ENCODE assay signal across 9 cellular contexts in genomic region chr17:79026345-79027273, GRCh38. TPM values are rescaled to one million over a fixed set of nuclear protein-coding genes. Genes with fewer than 3 reads are reported as not detected.
DNase-seq lines count a peak whose midpoint lies in the region; ATAC-seq and TF ChIP-seq lines count a peak whose summit lies in the region.
"Had no signal": no experiment of that assay in that cellular context is flagged by ENCODE, and none has a peak within 500 bp of the region (broad histone marks: within the 10 kb centered on the region; RNA-seq: fewer than 3 reads in every experiment).

No MANE protein-coding gene starts in this region.

- intact Hi-C loops in mammary epithelial cell (cut with micrococcal nuclease): loop anchor here (1.0 kb wide), 1 partner anchor 12 kb away; no protein-coding TSS in a partner anchor

- H2AFZ ChIP-seq in mammary epithelial cell (ENCODE audit: low read depth, low read length): peak overlapping the region; percentile 84

- peak overlapping the region; percentile 77 for H3K4me2 ChIP-seq in mammary epithelial cell (ENCODE audit: insufficient read depth, low read depth, low read length)

- DNase-seq in HPDE6-E6E7 (ENCODE audit: extremely low spot score) (peak; percentile 46), mammary epithelial cell (peak; percentile 76), DMS79 (lab: John Stamatoyannopoulos, UW) (no peak)

- peak overlapping the region in 1 of 3 experiments; percentile 17 for H3K4me3 ChIP-seq in mammary epithelial cell (replicated peaks in 1 of 3; ENCODE audit: insufficient read depth in 1 of 3, low read depth in 2 of 3, low read length in 3 of 3)
- peak overlapping the region in 1 of 3 donors; percentile 5 for H3K4me3 ChIP-seq in liver (ENCODE audit: low read depth in 1 of 3, low read length in 3 of 3)

- TSS peak; percentile 66 for BruUV-seq in mammary epithelial cell (replicated peaks; lab: Mats Ljungman, UMichigan)

- no peaks in the 10 kb centered on the region for H4K20me1 ChIP-seq in mammary epithelial cell (ENCODE audit: insufficient read depth, low read length)

- 7% methylated on average over 6 of the region's 16 CpGs for WGBS in mammary epithelial cell (ENCODE audit: low coverage, missing lambda C conversion rate)
- 53% methylated on average over 16 of the region's 16 CpGs for WGBS in liver

- ATAC-seq in HG02870 (IDR thresholded peaks at IDR 0.05; ENCODE audit: unreplicated experiment): no peak
- no peak for ATAC-seq in HG02571 (IDR thresholded peaks at IDR 0.05; ENCODE audit: unreplicated experiment)
- no peak for ATAC-seq in HG03457 (IDR thresholded peaks at IDR 0.05; ENCODE audit: unreplicated experiment)

- H3K4me1 ChIP-seq in mammary epithelial cell (ENCODE audit: insufficient read depth, low read length) (peaks cover 46% of the 10 kb centered on the region), liver (ENCODE audit: control insufficient read depth in 4 of 4, insufficient read depth in 4 of 4, low read length in 3 of 4) (peaks cover 0 to 6% (median 2%) of the 10 kb centered on the region in 4 donors)

- H3K9ac ChIP-seq in mammary epithelial cell (ENCODE audit: insufficient read depth, low read length) (peak overlapping the region; percentile 4), liver (ENCODE audit: low read depth in 1 of 2, low read length in 2 of 2) (no peak overlapping the region)

- no peaks in the 10 kb centered on the region for H3K79me2 ChIP-seq in mammary epithelial cell (ENCODE audit: insufficient read depth, low read length)

- no peak for TF ChIP-seq RAD21 in liver (IDR thresholded peaks at IDR 0.05)

- in situ Hi-C loops in mammary epithelial cell (cut with MboI; ENCODE audit: low sequenced_read_pairs in 2 of 2): no loop called here

- H3K9me3 ChIP-seq in mammary epithelial cell (replicated peaks; ENCODE audit: insufficient read depth, low read length): no peaks in the 10 kb centered on the region
- no peaks in the 10 kb centered on the region for H3K9me3 ChIP-seq in liver (ENCODE audit: control insufficient read depth in 4 of 4, low read length in 3 of 4)

- H3K27ac ChIP-seq in 22Rv1 (peak overlapping the region; percentile 63), mammary epithelial cell (ENCODE audit: insufficient read depth, low read depth, low read length) (peak overlapping the region; percentile 66), liver (ENCODE audit: low read depth in 1 of 2, low read length in 2 of 2) (peak overlapping the region; percentile 61 to 70)

- CTCF ChIA-PET in mammary epithelial cell (lab: Charles Lee; ENCODE audit: low non-redundant PET): interaction anchor here (0.9 kb wide), 1 partner anchor 12 kb away, joined by 39 read pairs; no protein-coding TSS in a partner anchor

- dilution Hi-C loops in mammary epithelial cell (cut with HindIII; ENCODE audit: low sequenced_read_pairs): loop anchor here (5.0 kb wide), 1 partner anchor 366 kb away; no protein-coding TSS in a partner anchor

- H3K27me3 ChIP-seq in mammary epithelial cell (ENCODE audit: insufficient read depth, low read length) (no peaks in the 10 kb centered on the region), liver (ENCODE audit: control insufficient read depth in 4 of 4, insufficient read depth in 4 of 4, low read length in 3 of 4) (peaks cover 0 to 5% (median 0%) of the 10 kb centered on the region in 4 donors)

- TF ChIP-seq CTCF in 22Rv1 (IDR thresholded peaks at IDR 0.05): no peak
- no peak for TF ChIP-seq CTCF in mammary epithelial cell (conservative IDR thresholded peaks at IDR 0.05 in 1 of 2, IDR thresholded peaks at IDR 0.05 in 1 of 2; ENCODE audit: extremely low read depth in 1 of 2, insufficient read depth in 1 of 2, low read depth in 1 of 2, low read length in 2 of 2)
- no peak for TF ChIP-seq CTCF in liver (IDR thresholded peaks at IDR 0.05; ENCODE audit: low read depth, low read length, missing input control)

- no peaks in the 10 kb centered on the region for H3K36me3 ChIP-seq in mammary epithelial cell (ENCODE audit: insufficient read depth, low read length)
- H3K36me3 ChIP-seq in liver (ENCODE audit: control insufficient read depth in 4 of 4, insufficient read depth in 3 of 4, low read depth in 1 of 4, low read length in 3 of 4): no peaks in the 10 kb centered on the region

TF ChIP-seq in liver, 16 proteins besides CTCF, POLR2A, EP300 and RAD21:
- TF ChIP-seq FOXA2 (IDR thresholded peaks at IDR 0.05): no peak
- TF ChIP-seq NR2F2 (IDR thresholded peaks at IDR 0.05): peak; percentile 42
- TF ChIP-seq YY1 (IDR thresholded peaks at IDR 0.05): no peak
- TF ChIP-seq RXRA (IDR thresholded peaks at IDR 0.05): peak in 1 of 2 donors; percentile 12
- TF ChIP-seq ZBTB33 (IDR thresholded peaks at IDR 0.05): no peak
- no peak for TF ChIP-seq TAF1 (conservative IDR thresholded peaks at IDR 0.05)
- peak; percentile 44 for TF ChIP-seq SP1 (IDR thresholded peaks at IDR 0.05)
- TF ChIP-seq, protein P1, sequence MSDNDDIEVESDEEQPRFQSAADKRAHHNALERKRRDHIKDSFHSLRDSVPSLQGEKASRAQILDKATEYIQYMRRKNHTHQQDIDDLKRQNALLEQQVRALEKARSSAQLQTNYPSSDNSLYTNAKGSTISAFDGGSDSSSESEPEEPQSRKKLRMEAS (IDR thresholded peaks at IDR 0.05): peak; percentile 15
- TF ChIP-seq, protein P2, sequence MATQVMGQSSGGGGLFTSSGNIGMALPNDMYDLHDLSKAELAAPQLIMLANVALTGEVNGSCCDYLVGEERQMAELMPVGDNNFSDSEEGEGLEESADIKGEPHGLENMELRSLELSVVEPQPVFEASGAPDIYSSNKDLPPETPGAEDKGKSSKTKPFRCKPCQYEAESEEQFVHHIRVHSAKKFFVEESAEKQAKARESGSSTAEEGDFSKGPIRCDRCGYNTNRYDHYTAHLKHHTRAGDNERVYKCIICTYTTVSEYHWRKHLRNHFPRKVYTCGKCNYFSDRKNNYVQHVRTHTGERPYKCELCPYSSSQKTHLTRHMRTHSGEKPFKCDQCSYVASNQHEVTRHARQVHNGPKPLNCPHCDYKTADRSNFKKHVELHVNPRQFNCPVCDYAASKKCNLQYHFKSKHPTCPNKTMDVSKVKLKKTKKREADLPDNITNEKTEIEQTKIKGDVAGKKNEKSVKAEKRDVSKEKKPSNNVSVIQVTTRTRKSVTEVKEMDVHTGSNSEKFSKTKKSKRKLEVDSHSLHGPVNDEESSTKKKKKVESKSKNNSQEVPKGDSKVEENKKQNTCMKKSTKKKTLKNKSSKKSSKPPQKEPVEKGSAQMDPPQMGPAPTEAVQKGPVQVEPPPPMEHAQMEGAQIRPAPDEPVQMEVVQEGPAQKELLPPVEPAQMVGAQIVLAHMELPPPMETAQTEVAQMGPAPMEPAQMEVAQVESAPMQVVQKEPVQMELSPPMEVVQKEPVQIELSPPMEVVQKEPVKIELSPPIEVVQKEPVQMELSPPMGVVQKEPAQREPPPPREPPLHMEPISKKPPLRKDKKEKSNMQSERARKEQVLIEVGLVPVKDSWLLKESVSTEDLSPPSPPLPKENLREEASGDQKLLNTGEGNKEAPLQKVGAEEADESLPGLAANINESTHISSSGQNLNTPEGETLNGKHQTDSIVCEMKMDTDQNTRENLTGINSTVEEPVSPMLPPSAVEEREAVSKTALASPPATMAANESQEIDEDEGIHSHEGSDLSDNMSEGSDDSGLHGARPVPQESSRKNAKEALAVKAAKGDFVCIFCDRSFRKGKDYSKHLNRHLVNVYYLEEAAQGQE (IDR thresholded peaks at IDR 0.05): no peak
- TF ChIP-seq, protein P3, sequence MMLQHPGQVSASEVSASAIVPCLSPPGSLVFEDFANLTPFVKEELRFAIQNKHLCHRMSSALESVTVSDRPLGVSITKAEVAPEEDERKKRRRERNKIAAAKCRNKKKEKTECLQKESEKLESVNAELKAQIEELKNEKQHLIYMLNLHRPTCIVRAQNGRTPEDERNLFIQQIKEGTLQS (IDR thresholded peaks at IDR 0.05): peak; percentile 32
- peak in 1 of 2 donors; percentile 8 for TF ChIP-seq HNF4A (conservative IDR thresholded peaks at IDR 0.05)
- TF ChIP-seq JUND (IDR thresholded peaks at IDR 0.05): peak; percentile 85 to 87
- no peak for TF ChIP-seq EGR1 (IDR thresholded peaks at IDR 0.05; ENCODE audit: low read depth in 2 of 2)
- TF ChIP-seq FOXA1 (IDR thresholded peaks at IDR 0.05): no peak
- TF ChIP-seq GABPA (IDR thresholded peaks at IDR 0.05 in 1 of 2, conservative IDR thresholded peaks at IDR 0.05 in 1 of 2): no peak
- TF ChIP-seq HNF4G (IDR thresholded peaks at IDR 0.05): no peak

RNA-seq across cellular contexts. Expression of gene C1QTNF1, which starts 2.6 kb away (rescaled TPM):
- total RNA-seq in mammary epithelial cell (10 to 100 TPM; 13.2 to 22.0 TPM), liver (10 to 100 TPM in 1 of 2 donors, under 1 TPM in 1; 0.56 to 54.6 TPM)
- polyA plus RNA-seq in mammary epithelial cell (10.4 TPM), liver (10 to 100 TPM in 1 of 2 donors, 1 to 10 TPM in 1; 8.3 to 23.9 TPM)
- 10.4 TPM for polyA minus RNA-seq in mammary epithelial cell
- total RNA-seq: T-helper 2 cell treated with Interferon-gamma antibody and Interleukin-4, amounts not matched to agents 100 ng/mL and 5 ng/mL, for 36 hours had no signal

RNA-seq across cellular contexts. Expression of gene CANT1, which starts 17.0 kb away (rescaled TPM):
- total RNA-seq in mammary epithelial cell (10 to 100 TPM; 54.5 to 86.5 TPM), liver (10 to 100 TPM; 14.0 to 18.9 TPM)
- polyA plus RNA-seq in mammary epithelial cell (61.6 TPM), liver (10 to 100 TPM in 1 of 2 donors, 1 to 10 TPM in 1; 6.2 to 20.0 TPM)
- 59.7 TPM for polyA minus RNA-seq in mammary epithelial cell

RNA-seq across cellular contexts. Expression of gene LGALS3BP, which starts 46.9 kb away (rescaled TPM):
- total RNA-seq in mammary epithelial cell (100 to 1,000 TPM; 173 to 221 TPM), liver (10 to 100 TPM; 66.0 to 69.3 TPM)
- polyA plus RNA-seq in mammary epithelial cell (109 TPM), liver (100 to 1,000 TPM in 1 of 2 donors, 10 to 100 TPM in 1; 89.1 to 224 TPM)
- 167 TPM for polyA minus RNA-seq in mammary epithelial cell

RNA-seq across cellular contexts. Expression of gene ENGASE, which starts 48.0 kb away (rescaled TPM):
- total RNA-seq in mammary epithelial cell (10 to 100 TPM; 11.8 to 24.2 TPM), liver (10 to 100 TPM in 1 of 2 donors, 1 to 10 TPM in 1; 7.6 to 33.6 TPM)
- polyA plus RNA-seq in mammary epithelial cell (4.0 TPM), liver (1 to 10 TPM; 5.2 to 8.0 TPM)
- 4.9 TPM for polyA minus RNA-seq in mammary epithelial cell
